In the genomic region with DNA sequence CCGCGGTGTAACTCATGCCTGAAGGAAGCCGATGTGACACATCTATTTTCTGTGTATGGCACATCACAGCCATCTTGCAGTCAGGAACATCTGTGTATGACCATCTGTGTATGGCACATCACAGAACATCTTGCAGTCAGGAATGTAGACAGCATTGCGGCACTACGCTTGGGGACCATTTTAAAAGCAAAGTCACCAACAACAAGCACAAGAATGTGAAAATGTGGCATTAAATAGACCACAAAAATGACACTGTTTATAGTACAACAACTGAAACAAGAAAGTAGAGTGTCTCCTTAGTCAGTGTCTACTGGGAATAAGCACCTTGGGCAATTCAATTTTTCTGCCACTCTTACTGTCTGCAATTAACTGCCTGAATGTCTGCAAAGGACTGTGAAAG, we compare ENCODE assay signal across 1 cellular context.
TF ChIP-seq lines count a peak whose summit lies in the region.

No MANE protein-coding gene starts in this region.

TF ChIP-seq in IMR-90, 13 proteins besides CTCF, POLR2A, EP300 and RAD21 (continued from another document):
- TF ChIP-seq, protein P1, sequence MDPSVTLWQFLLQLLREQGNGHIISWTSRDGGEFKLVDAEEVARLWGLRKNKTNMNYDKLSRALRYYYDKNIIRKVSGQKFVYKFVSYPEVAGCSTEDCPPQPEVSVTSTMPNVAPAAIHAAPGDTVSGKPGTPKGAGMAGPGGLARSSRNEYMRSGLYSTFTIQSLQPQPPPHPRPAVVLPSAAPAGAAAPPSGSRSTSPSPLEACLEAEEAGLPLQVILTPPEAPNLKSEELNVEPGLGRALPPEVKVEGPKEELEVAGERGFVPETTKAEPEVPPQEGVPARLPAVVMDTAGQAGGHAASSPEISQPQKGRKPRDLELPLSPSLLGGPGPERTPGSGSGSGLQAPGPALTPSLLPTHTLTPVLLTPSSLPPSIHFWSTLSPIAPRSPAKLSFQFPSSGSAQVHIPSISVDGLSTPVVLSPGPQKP (IDR thresholded peaks at IDR 0.05; ENCODE audit: borderline replicate concordance, low read depth, low read length) = no peak
- no peak for TF ChIP-seq RCOR1 (IDR thresholded peaks at IDR 0.05; ENCODE audit: insufficient replicate concordance, low read length)
- no peak for TF ChIP-seq RFX5 (IDR thresholded peaks at IDR 0.05; ENCODE audit: low read depth, low read length)
- TF ChIP-seq MAZ (IDR thresholded peaks at IDR 0.05; ENCODE audit: borderline replicate concordance, low read depth, low read length) = no peak
- TF ChIP-seq CHD1 (IDR thresholded peaks at IDR 0.05; ENCODE audit: low read depth, low read length) = no peak
- no peak for TF ChIP-seq NFE2L2 (IDR thresholded peaks at IDR 0.05; ENCODE audit: low read depth, low read length)
